8 cellular contexts compared by ENCODE assay signal in genomic region chr4:184792950-184793555, GRCh38. TPM values are rescaled to one million over a fixed set of nuclear protein-coding genes. Genes with fewer than 3 reads are reported as not detected.
A peak's percentile ranks its signal among the peaks of the same experiment; 100 is the strongest.
DNase-seq lines count a peak whose midpoint lies in the region; ATAC-seq, FAIRE-seq and TF ChIP-seq lines count a peak whose summit lies in the region.

No MANE protein-coding gene starts in this region.

- H2AFZ ChIP-seq in astrocyte (ENCODE audit: low read depth, low read length) = no peak overlapping the region

- TF ChIP-seq EP300 in upper lobe of left lung (IDR thresholded peaks at IDR 0.05) = peak in 2 of 4 donors; percentile 45 to 89

- peaks cover 20% of the 10 kb centered on the region for H3K9me3 Mint-ChIP-seq in astrocyte (ENCODE audit: unreplicated experiment)

- H3K9me3 ChIP-seq in RWPE2 (ENCODE audit: severe bottlenecking) = no peaks in the 10 kb centered on the region
- no peaks in the 10 kb centered on the region for H3K9me3 ChIP-seq in astrocyte (ENCODE audit: insufficient read depth, low read depth, low read length)
- peaks cover 4% of the 10 kb centered on the region for H3K9me3 ChIP-seq in mesodermal cell (ENCODE audit: control insufficient read depth, low read length)
- H3K9me3 ChIP-seq in upper lobe of left lung = no peaks in the 10 kb centered on the region

- peaks cover 12% of the 10 kb centered on the region for H3K4me1 Mint-ChIP-seq in astrocyte (ENCODE audit: low read depth, unreplicated experiment)

- TF ChIP-seq POLR2A in upper lobe of left lung (IDR thresholded peaks at IDR 0.05) = peak in 1 of 4 donors; percentile 34

- peak overlapping the region; percentile 11 for H3K9ac ChIP-seq in astrocyte (ENCODE audit: low read length)

- H3K36me3 ChIP-seq in RWPE2 (ENCODE audit: low read depth) = 0 out of 2 replicates have a peak, but pooled peaks cover 4% of the 10 kb centered on the region
- H3K36me3 ChIP-seq in astrocyte (ENCODE audit: insufficient read depth, low read length) = no peaks in the 10 kb centered on the region
- H3K36me3 ChIP-seq in mesodermal cell (ENCODE audit: control insufficient read depth, insufficient read depth, low read length) = no peaks in the 10 kb centered on the region
- H3K36me3 ChIP-seq in upper lobe of left lung = peaks cover 6 to 25% (median 10%) of the 10 kb centered on the region in 4 donors

- peak; percentile 99 for ATAC-seq in RWPE2 (ENCODE audit: low read depth)
- peak; percentile 60 to 74 for ATAC-seq in upper lobe of left lung (ENCODE audit: low FRiP score in 2 of 2)
- no peak for ATAC-seq in HG03097 (IDR thresholded peaks at IDR 0.05; ENCODE audit: low FRiP score, unreplicated experiment)
- no peak for ATAC-seq in GM19463 (IDR thresholded peaks at IDR 0.05; ENCODE audit: unreplicated experiment)

- H3K4me1 ChIP-seq in RWPE2 (ENCODE audit: insufficient read depth, poor library complexity, severe bottlenecking) (peaks cover 16% of the 10 kb centered on the region), astrocyte (ENCODE audit: insufficient read depth, low read length) (peaks cover 14% of the 10 kb centered on the region), mesodermal cell (ENCODE audit: control insufficient read depth, insufficient read depth, low read length, poor library complexity, severe bottlenecking) (peaks cover 6% of the 10 kb centered on the region), upper lobe of left lung (peaks cover 4 to 30% (median 27%) of the 10 kb centered on the region in 4 donors)

- peaks cover 15% of the 10 kb centered on the region for H3K36me3 Mint-ChIP-seq in astrocyte (ENCODE audit: low read depth, unreplicated experiment)

- H3K79me2 ChIP-seq in astrocyte (ENCODE audit: insufficient read depth, low read length) = no peaks in the 10 kb centered on the region

- peaks cover 15% of the 10 kb centered on the region for H4K20me1 ChIP-seq in astrocyte (ENCODE audit: insufficient read depth, low read length)

- H3K27me3 Mint-ChIP-seq in astrocyte (ENCODE audit: low read depth, unreplicated experiment) = peaks cover 79% of the 10 kb centered on the region

- H3K27me3 ChIP-seq in RWPE2 (ENCODE audit: insufficient read depth, poor library complexity, severe bottlenecking) (no peaks in the 10 kb centered on the region), astrocyte (ENCODE audit: insufficient read depth, low read length) (no peaks in the 10 kb centered on the region), upper lobe of left lung (no peaks in the 10 kb centered on the region)

- H3K4me3 ChIP-seq in RWPE2 (ENCODE audit: severe bottlenecking) = no peak overlapping the region
- H3K4me3 ChIP-seq in astrocyte (ENCODE audit: insufficient read depth, low read depth, low read length) = no peak overlapping the region
- no peak overlapping the region for H3K4me3 ChIP-seq in mesodermal cell (ENCODE audit: extremely low read depth, insufficient read depth, low read length, poor library complexity, severe bottlenecking)
- H3K4me3 ChIP-seq in upper lobe of left lung = no peak overlapping the region

- peak; percentile 98 for DNase-seq in GF-D8 (lab: John Stamatoyannopoulos, UW)
- DNase-seq in RWPE2 (ENCODE audit: low spot score) = peak; percentile 76
- DNase-seq in astrocyte (ENCODE audit: low read depth) = peak; percentile 97
- DNase-seq in upper lobe of left lung = peak in 1 of 2 donors; percentile 85
- DNase-seq in NCI-H1930 (lab: John Stamatoyannopoulos, UW) = no peak

- no peak for TF ChIP-seq CTCF in RWPE2 (IDR thresholded peaks at IDR 0.05; ENCODE audit: poor library complexity, severe bottlenecking)
- TF ChIP-seq CTCF in astrocyte (IDR thresholded peaks at IDR 0.05; ENCODE audit: insufficient read depth, low read depth, low read length) = no peak
- TF ChIP-seq CTCF in upper lobe of left lung (IDR thresholded peaks at IDR 0.05) = no peak

- H3K4me2 ChIP-seq in astrocyte (ENCODE audit: low read length) = peak overlapping the region; percentile 61

- peak overlapping the region; percentile 19 for H3K27ac Mint-ChIP-seq in astrocyte (ENCODE audit: unreplicated experiment)

- no peak overlapping the region for H3K4me3 Mint-ChIP-seq in astrocyte (ENCODE audit: unreplicated experiment)

- no peak for FAIRE-seq in astrocyte (lab: Jason Lieb, UNC)

- 49 to 62% methylated on average over 5 to 8 of the region's 10 CpGs for WGBS in mesodermal cell (ENCODE audit: insufficient coverage in 2 of 2), 2 experiments
- 50 to 61% methylated on average over 10 of the region's 10 CpGs for WGBS in upper lobe of left lung, 2 donors

- peak overlapping the region; percentile 23 for H3K27ac ChIP-seq in RWPE2 (ENCODE audit: poor library complexity, severe bottlenecking)
- H3K27ac ChIP-seq in astrocyte (ENCODE audit: low read depth, low read length) = peak overlapping the region; percentile 47
- H3K27ac ChIP-seq in mesodermal cell (ENCODE audit: low read depth, low read length, severe bottlenecking) = peak overlapping the region; percentile 36
- H3K27ac ChIP-seq in upper lobe of left lung = peak overlapping the region in 3 of 4 donors; percentile 55 to 77 (median 74)

RNA-seq across cellular contexts. Expression of gene ACSL1, which starts 32.7 kb away (rescaled TPM):
- total RNA-seq in astrocyte (7.0 and 8.0 TPM in 2 replicates), upper lobe of left lung (100 to 1,000 TPM; 208 to 306 (median 234) TPM)
- polyA plus RNA-seq in mesodermal cell (2013, experiment 1 of 2) = 2.2 TPM
- 2.5 TPM for polyA plus RNA-seq in mesodermal cell (2013, experiment 2 of 2)

RNA-seq across cellular contexts. Expression of gene CENPU, which starts 59.2 kb away (rescaled TPM):
- total RNA-seq in astrocyte (3.0 and 6.0 TPM in 2 replicates), upper lobe of left lung (1 to 10 TPM in 4 of 6 donors, under 1 TPM in 1, not detected in 1; 0.44 to 5.5 (median 3.5) TPM)
- 56.6 TPM for polyA plus RNA-seq in mesodermal cell (2013, experiment 1 of 2)
- polyA plus RNA-seq in mesodermal cell (2013, experiment 2 of 2) = 66.3 TPM

Comparison
In these comparisons a context has a peak if more than half of its experiments do, and no peak if none do; other contexts are left out.
1. DNase-seq: peak in GF-D8 (single experiment), RWPE2 (single experiment) and astrocyte (single experiment); none in NCI-H1930 (0 of 2).
2. ATAC-seq: peak in RWPE2 (single experiment) and upper lobe of left lung (2 of 2); none in HG03097 (single experiment) and GM19463 (single experiment).
3. H3K27ac ChIP-seq: peak in every context shown above with its lines; median percentile 74 in upper lobe of left lung; 47 in astrocyte; 36 in mesodermal cell; 23 in RWPE2.
4. RNA of gene ACSL1, which starts 32.7 kb away (total RNA-seq): 208 to 306 TPM in upper lobe of left lung; 7.0 to 8.0 TPM in astrocyte; every median in the first group is over 10 times any median in the second.